In the genomic region with DNA sequence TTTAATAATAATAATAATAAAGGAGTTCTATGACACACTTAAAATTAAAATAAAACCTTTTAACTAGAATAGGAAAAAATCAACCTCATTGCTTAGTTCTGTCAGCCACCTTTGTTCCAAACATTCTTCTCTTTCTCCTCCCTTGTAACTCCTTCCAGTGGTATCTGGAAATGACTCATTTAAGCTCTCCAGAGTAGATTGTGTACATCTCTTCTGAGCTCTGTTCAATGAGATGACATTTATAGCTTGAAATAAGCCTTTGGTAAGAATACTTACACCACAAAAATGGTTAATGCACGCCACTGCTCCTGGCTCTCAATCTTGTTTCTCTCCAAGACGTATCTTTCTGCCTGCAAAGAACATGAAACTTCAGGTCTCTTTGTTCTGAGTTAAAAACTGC, we compare ENCODE assay signal across 21 cellular contexts.
DNase-seq lines count a peak whose midpoint lies in the region; ATAC-seq, FAIRE-seq and TF ChIP-seq lines count a peak whose summit lies in the region.
"Had no signal": no experiment of that assay in that cellular context is flagged by ENCODE, and none has a peak within 500 bp of the region (broad histone marks: within the 10 kb centered on the region; RNA-seq: fewer than 3 reads in every experiment).

No MANE protein-coding gene starts in this region.

- H2BK120ac ChIP-seq in H1 (replicated peaks; ENCODE audit: low read depth, low read length): no peak overlapping the region

- no peak overlapping the region for H4K8ac ChIP-seq in H1 (ENCODE audit: extremely low read depth, insufficient read depth, low read length)

- intact Hi-C loops in naive thymus-derived CD4-positive, alpha-beta T cell (cut with micrococcal nuclease): no loop called here
- intact Hi-C loops in upper lobe of right lung (cut with DNase I): no loop called here

- no peak for FAIRE-seq in H1 (lab: Jason Lieb, UNC)

- no peak overlapping the region for H3K18ac ChIP-seq in H1 (ENCODE audit: extremely low read depth, low read length)

- TF ChIP-seq CTCF in H1 (IDR thresholded peaks at IDR 0.05; ENCODE audit: control extremely low read depth in 1 of 3, insufficient read depth in 1 of 3, low read depth in 1 of 3, low read length in 3 of 3): no peak
- no peak for TF ChIP-seq CTCF in upper lobe of right lung (IDR thresholded peaks at IDR 0.05)

- peak overlapping the region in 6 of 10 donors; percentile 11 to 75 (median 58) for H3K4me3 Mint-ChIP-seq in naive thymus-derived CD4-positive, alpha-beta T cell
- H3K4me3 Mint-ChIP-seq: activated CD4-positive, alpha-beta T cell treated with anti-CD3 and anti-CD28 coated beads for 36 hours; activated T-cell treated with anti-CD3 and anti-CD28 coated beads, Interleukin-2, amount 50 U/mL, for 72 hours; brain; dendritic cell treated with granulocyte-macrophage colony-stimulating factor and Interleukin-4, amounts not matched to agents 40 ng/mL and 50 ng/mL, for 4 days; mesothelial cell of epicardium; nephron; stimulated activated naive B cell treated with anti-CD40 and anti-IgM and Interleukin-4, amounts not matched to agents 10 μg/mL and 1 μg/mL and 100 μg/mL, for 72 hours had no signal

- no peak overlapping the region for H2BK20ac ChIP-seq in H1 (ENCODE audit: low read length)

- H3K79me1 ChIP-seq in H1 (ENCODE audit: low read depth, low read length): no peaks in the 10 kb centered on the region

- H3K27ac ChIP-seq in GM23248 (no peak overlapping the region), H1 (ENCODE audit: low read depth, low read length) (no peak overlapping the region), upper lobe of right lung (no peak overlapping the region)
- no peak overlapping the region for H3K27ac ChIP-seq in naive thymus-derived CD4-positive, alpha-beta T cell (ENCODE audit: low read depth, low read length)
- H3K27ac ChIP-seq: gastroesophageal sphincter had no signal

- H3K4me1 ChIP-seq in GM23248 (ENCODE audit: insufficient read depth) (no peaks in the 10 kb centered on the region; the same call in 1 of the 2 replicates), H1 (replicated peaks in 1 of 4; ENCODE audit: control insufficient read depth in 3 of 4, insufficient read depth in 4 of 4, low read length in 3 of 4) (no peaks in the 10 kb centered on the region; a peak in 1 of 7 replicates), upper lobe of right lung (no peaks in the 10 kb centered on the region)
- H3K4me1 ChIP-seq in naive thymus-derived CD4-positive, alpha-beta T cell (ENCODE audit: control insufficient read depth in 2 of 2, insufficient read depth in 2 of 2, low read length in 2 of 2): peaks cover 0 to 10% of the 10 kb centered on the region in 2 donors
- H3K4me1 ChIP-seq: gastroesophageal sphincter, HAP-1 had no signal

- no peak for ATAC-seq in naive thymus-derived CD4-positive, alpha-beta T cell
- ATAC-seq in HG02763 (IDR thresholded peaks at IDR 0.05; ENCODE audit: unreplicated experiment): no peak
- no peak for ATAC-seq in upper lobe of right lung
- ATAC-seq in HG03469 (IDR thresholded peaks at IDR 0.05; ENCODE audit: unreplicated experiment): no peak
- ATAC-seq: activated CD4-positive, alpha-beta T cell treated with anti-CD3 and anti-CD28 coated beads for 36 hours; activated T-cell treated with anti-CD3 and anti-CD28 coated beads, Interleukin-2, amount 50 U/mL, for 72 hours; gastroesophageal sphincter; stimulated activated naive B cell treated with anti-CD40 and anti-IgM and Interleukin-4, amounts not matched to agents 10 μg/mL and 1 μg/mL and 100 μg/mL, for 72 hours had no signal

- H3K4me2 ChIP-seq in GM23248 (ENCODE audit: unreplicated experiment) (no peak overlapping the region), H1 (ENCODE audit: insufficient read depth in 1 of 2, low read depth in 2 of 2, low read length in 2 of 2) (no peak overlapping the region)

- no peak overlapping the region for H2AFZ ChIP-seq in GM23248
- peak overlapping the region; percentile 71; the same call in 1 of the 2 replicates for H2AFZ ChIP-seq in H1 (ENCODE audit: low read length)

- H3K14ac ChIP-seq in H1 (ENCODE audit: insufficient read length): no peak overlapping the region

- no peak for TF ChIP-seq EP300 in H1 (IDR thresholded peaks at IDR 0.05; ENCODE audit: borderline replicate concordance in 1 of 2, low read depth in 2 of 2, low read length in 2 of 2)

- H3K79me2 ChIP-seq in GM23248 (ENCODE audit: insufficient read depth): no peaks in the 10 kb centered on the region
- no peaks in the 10 kb centered on the region for H3K79me2 ChIP-seq in H1 (ENCODE audit: control insufficient read depth in 1 of 2, insufficient read depth in 2 of 2, low read length in 2 of 2)

- no peaks in the 10 kb centered on the region; the same call in 1 of the 2 replicates for H3K9me2 ChIP-seq in GM23248 (ENCODE audit: insufficient read depth)

- no peak overlapping the region for H2AK5ac ChIP-seq in H1 (ENCODE audit: low read depth, low read length)

- H4K91ac ChIP-seq in H1 (replicated peaks; ENCODE audit: insufficient read length, low read length): no peak overlapping the region

- TF ChIP-seq RAD21 in H1 (IDR thresholded peaks at IDR 0.05 in 1 of 2, conservative IDR thresholded peaks at IDR 0.05 in 1 of 2; ENCODE audit: low read depth in 2 of 2, low read length in 2 of 2): no peak

- H3K36me3 Mint-ChIP-seq in naive thymus-derived CD4-positive, alpha-beta T cell: no peaks in the 10 kb centered on the region
- H3K36me3 Mint-ChIP-seq: brain; mesothelial cell of epicardium; stimulated activated naive B cell treated with anti-CD40 and anti-IgM and Interleukin-4, amounts not matched to agents 10 μg/mL and 1 μg/mL and 100 μg/mL, for 72 hours had no signal

- H3K36me3 ChIP-seq in GM23248 (ENCODE audit: low read depth) (no peaks in the 10 kb centered on the region), H1 (ENCODE audit: control insufficient read depth in 2 of 4, insufficient read depth in 4 of 4, low read length in 3 of 4) (no peaks in the 10 kb centered on the region), upper lobe of right lung (no peaks in the 10 kb centered on the region)
- no peaks in the 10 kb centered on the region for H3K36me3 ChIP-seq in naive thymus-derived CD4-positive, alpha-beta T cell (ENCODE audit: control insufficient read depth in 2 of 3, insufficient read depth in 3 of 3, low read length in 3 of 3)
- H3K36me3 ChIP-seq: gastroesophageal sphincter, HAP-1 had no signal

- no peak overlapping the region for H3K4me3 ChIP-seq in GM23248
- H3K4me3 ChIP-seq in H1 (ENCODE audit: extremely low read depth in 1 of 4, insufficient read depth in 2 of 4, low read depth in 3 of 4, low read length in 4 of 4): no peak overlapping the region
- no peak overlapping the region for H3K4me3 ChIP-seq in naive thymus-derived CD4-positive, alpha-beta T cell (ENCODE audit: low read length)
- no peak overlapping the region for H3K4me3 ChIP-seq in upper lobe of right lung
- H3K4me3 ChIP-seq: gastroesophageal sphincter, HAP-1 had no signal

- H2BK15ac ChIP-seq in H1 (ENCODE audit: low read length): no peak overlapping the region

- peaks cover 5% of the 10 kb centered on the region; the same call in 1 of the 2 replicates for H3K23me2 ChIP-seq in H1 (ENCODE audit: low read depth, low read length)

- no peak overlapping the region for H2BK12ac ChIP-seq in H1 (ENCODE audit: low read depth, low read length)

- no peak overlapping the region for H2BK5ac ChIP-seq in H1 (ENCODE audit: low read depth, low read length)

- H4K5ac ChIP-seq in H1 (ENCODE audit: insufficient read length, low read depth, low read length): no peak overlapping the region

- peak overlapping the region in 5 of 9 donors; percentile 32 to 72 (median 49) for H3K27ac Mint-ChIP-seq in naive thymus-derived CD4-positive, alpha-beta T cell
- H3K27ac Mint-ChIP-seq: activated CD4-positive, alpha-beta T cell treated with anti-CD3 and anti-CD28 coated beads for 36 hours; activated T-cell treated with anti-CD3 and anti-CD28 coated beads, Interleukin-2, amount 50 U/mL, for 72 hours; brain; dendritic cell treated with granulocyte-macrophage colony-stimulating factor and Interleukin-4, amounts not matched to agents 40 ng/mL and 50 ng/mL, for 4 days; mesothelial cell of epicardium; nephron; stimulated activated naive B cell treated with anti-CD40 and anti-IgM and Interleukin-4, amounts not matched to agents 10 μg/mL and 1 μg/mL and 100 μg/mL, for 72 hours had no signal

- no peak overlapping the region for H3K4ac ChIP-seq in H1 (replicated peaks; ENCODE audit: insufficient read length, low read depth, low read length)

- no peak overlapping the region for H3K56ac ChIP-seq in H1 (replicated peaks; ENCODE audit: insufficient read length, low read depth, low read length)

- CTCF ChIA-PET in H1 (lab: Charles Lee; ENCODE audit: partially characterized antibody): interaction anchor here (1.6 kb wide), 1 partner anchor 25 kb away, joined by 6 read pairs; no protein-coding TSS in a partner anchor
- CTCF ChIA-PET in naive thymus-derived CD4-positive, alpha-beta T cell (lab: Charles Lee): no interaction called here

- DNase-seq in GM23248: peak; percentile 28
- peak; percentile 2 for DNase-seq in MV-4-11 (lab: John Stamatoyannopoulos, UW)
- no peak for DNase-seq in H1 (ENCODE audit: low read depth in 1 of 2, low spot score in 2 of 2)
- no peak for DNase-seq in naive thymus-derived CD4-positive, alpha-beta T cell
- no peak for DNase-seq in upper lobe of right lung
- DNase-seq: activated CD4-positive, alpha-beta T cell treated with anti-CD3 and anti-CD28 coated beads for 36 hours; activated naive CD4-positive, alpha-beta T cell treated with anti-CD3 and anti-CD28 coated beads, Interleukin-2, amount 50 U/mL, for 16 hours; activated T-cell treated with anti-CD3 and anti-CD28 coated beads, Interleukin-2, amount 50 U/mL, for 72 hours; NCI-H774; OCI-M1; stimulated activated CD4-positive, alpha-beta T cell treated with anti-CD3 and anti-CD28 coated beads, Interleukin-1b, Interleukin-23, amount 100 ng/mL, for 48 hours; stimulated activated naive B cell treated with anti-CD40 and anti-IgM and Interleukin-4, amounts not matched to agents 10 μg/mL and 1 μg/mL and 100 μg/mL, for 72 hours; T-helper 1 cell had no signal

- 10 to 19% methylated on average over 2 of the region's 2 CpGs for WGBS in GM23248 (ENCODE audit: low coverage in 1 of 2, low lambda C conversion rate in 2 of 2, missing lambda C conversion rate in 2 of 2), 2 experiments
- 73% methylated on average over 2 of the region's 2 CpGs; no CpG with 5 or more reads in 1 of the 2 experiments for WGBS in H1 (ENCODE audit: extremely low coverage in 1 of 2, insufficient coverage in 1 of 2, insufficient read length in 1 of 2, insufficient replicate concordance in 2 of 2, low coverage in 1 of 2, low lambda C conversion rate in 2 of 2, missing lambda C conversion rate in 1 of 2), 2 experiments

- H3K9me3 ChIP-seq in GM23248 (ENCODE audit: low read depth): no peaks in the 10 kb centered on the region
- no peaks in the 10 kb centered on the region for H3K9me3 ChIP-seq in H1 (ENCODE audit: insufficient read depth in 2 of 2, low read depth in 1 of 2, low read length in 1 of 2)
- H3K9me3 ChIP-seq in naive thymus-derived CD4-positive, alpha-beta T cell (ENCODE audit: control insufficient read depth in 2 of 3, low read length in 3 of 3): no peaks in the 10 kb centered on the region
- H3K9me3 ChIP-seq in upper lobe of right lung: no peaks in the 10 kb centered on the region
- H3K9me3 ChIP-seq: gastroesophageal sphincter, HAP-1 had no signal

- no peaks in the 10 kb centered on the region for H3F3A ChIP-seq in GM23248 (ENCODE audit: insufficient read depth)

- no peak overlapping the region for H3K23ac ChIP-seq in H1 (ENCODE audit: insufficient read length)

- H3K27me3 ChIP-seq in GM23248 (replicated peaks; ENCODE audit: insufficient read depth) (peaks cover 35% of the 10 kb centered on the region), H1 (replicated peaks in 1 of 4; ENCODE audit: control insufficient read depth in 3 of 4, extremely low read depth in 1 of 4, insufficient read depth in 3 of 4, low read length in 3 of 4) (no peaks in the 10 kb centered on the region), upper lobe of right lung (peaks cover 14% of the 10 kb centered on the region)
- H3K27me3 ChIP-seq in naive thymus-derived CD4-positive, alpha-beta T cell (ENCODE audit: control insufficient read depth in 2 of 2, insufficient read depth in 2 of 2, low read length in 2 of 2): no peaks in the 10 kb centered on the region
- H3K27me3 ChIP-seq: gastroesophageal sphincter had no signal

- in situ Hi-C loops in GM23248 (cut with MboI): no loop called here

- H3K27me3 Mint-ChIP-seq in naive thymus-derived CD4-positive, alpha-beta T cell: peaks cover 0 to 12% (median 6%) of the 10 kb centered on the region in 5 donors

- H3K9ac ChIP-seq in GM23248 (no peak overlapping the region), H1 (replicated peaks in 1 of 4; ENCODE audit: extremely low read depth in 1 of 4, low read depth in 3 of 4, low read length in 3 of 4) (no peak overlapping the region)

- no peaks in the 10 kb centered on the region for H4K20me1 ChIP-seq in GM23248 (ENCODE audit: insufficient read depth)
- H4K20me1 ChIP-seq in H1 (replicated peaks in 1 of 2; ENCODE audit: control insufficient read depth in 1 of 2, insufficient read depth in 2 of 2, low read length in 2 of 2): no peaks in the 10 kb centered on the region

- H3K9me3 Mint-ChIP-seq in naive thymus-derived CD4-positive, alpha-beta T cell: peaks cover 0 to 9% (median 3%) of the 10 kb centered on the region in 11 donors
- H3K9me3 Mint-ChIP-seq: brain, mesothelial cell of epicardium had no signal

- POLR2A ChIA-PET in H1 (lab: Charles Lee; ENCODE audit: partially characterized antibody): no interaction called here
- POLR2A ChIA-PET in naive thymus-derived CD4-positive, alpha-beta T cell (lab: Charles Lee): no interaction called here

- TF ChIP-seq POLR2A in H1 (IDR thresholded peaks at IDR 0.05; ENCODE audit: control extremely low read depth in 1 of 2, low read depth in 2 of 2, low read length in 2 of 2): no peak

- peaks cover 6 to 43% (median 29%) of the 10 kb centered on the region in 7 donors for H3K4me1 Mint-ChIP-seq in naive thymus-derived CD4-positive, alpha-beta T cell
- H3K4me1 Mint-ChIP-seq: brain; mesothelial cell of epicardium; stimulated activated naive B cell treated with anti-CD40 and anti-IgM and Interleukin-4, amounts not matched to agents 10 μg/mL and 1 μg/mL and 100 μg/mL, for 72 hours had no signal

Comparison
In these comparisons a context has a peak if more than half of its experiments do, and no peak if none do; other contexts are left out.
1. DNase-seq: peak in GM23248 (single experiment) and MV-4-11 (single experiment); none in H1 (0 of 2), naive thymus-derived CD4-positive, alpha-beta T cell (0 of 9) and upper lobe of right lung (single experiment).